14 cellular contexts compared by ENCODE assay signal in the genomic region with DNA sequence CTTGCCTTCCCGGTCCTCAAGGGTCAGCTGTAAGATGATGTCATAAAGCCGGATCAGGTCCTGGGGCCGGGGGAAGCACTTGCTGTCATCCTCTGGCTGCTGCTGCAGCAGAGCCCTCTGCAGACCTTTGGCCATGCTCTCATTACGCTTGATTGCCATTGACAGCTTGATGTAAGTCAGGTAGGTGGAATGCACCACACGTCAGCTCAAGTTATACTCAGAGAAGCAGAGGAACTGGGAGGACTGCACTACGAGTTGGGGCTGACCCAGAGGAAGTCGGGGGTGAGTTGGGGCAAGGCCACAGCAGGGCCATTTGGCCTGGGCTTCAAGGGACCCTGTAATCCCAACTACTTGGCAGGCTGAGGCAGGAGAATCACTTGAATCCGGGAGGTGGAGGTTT. TPM values are rescaled to one million over a fixed set of nuclear protein-coding genes. Genes with fewer than 3 reads are reported as not detected.
A peak's percentile ranks its signal among the peaks of the same experiment; 100 is the strongest.
DNase-seq lines count a peak whose midpoint lies in the region; TF ChIP-seq lines count a peak whose summit lies in the region.
"Not testable (repeated sequence)": the region's sequence is repeated elsewhere in the genome, so short reads cannot be mapped to it uniquely, and the experiment has no call there.
"Had no signal": no experiment of that assay in that cellular context is flagged by ENCODE, and none has a peak within 500 bp of the region (broad histone marks: within the 10 kb centered on the region; RNA-seq: fewer than 3 reads in every experiment).

No MANE protein-coding gene starts in this region.

- H3K4me3 ChIP-seq in SK-N-SH (ENCODE audit: low read depth in 2 of 2, low read length in 1 of 2); retinal pigment epithelial cell (ENCODE audit: low read length): not testable (repeated sequence)

- H3K9me3 Mint-ChIP-seq in glutamatergic neuron (ENCODE audit: unreplicated experiment) = not testable (repeated sequence)

- TF ChIP-seq EP300 in SK-N-SH (IDR thresholded peaks at IDR 0.05; ENCODE audit: borderline replicate concordance in 1 of 2, low read depth in 1 of 2, low read length in 1 of 2) = not testable (repeated sequence)

- not testable (repeated sequence) for H3K4me1 Mint-ChIP-seq in glutamatergic neuron (ENCODE audit: low read depth, unreplicated experiment)

- H3K79me2 ChIP-seq in SK-N-SH (ENCODE audit: insufficient read depth) = not testable (repeated sequence)

- H3K4me2 ChIP-seq in SK-N-SH = not testable (repeated sequence)

- H3K36me3 Mint-ChIP-seq in glutamatergic neuron (ENCODE audit: unreplicated experiment) = not testable (repeated sequence)

- H3K27ac Mint-ChIP-seq in glutamatergic neuron (ENCODE audit: unreplicated experiment) = not testable (repeated sequence)

- not testable (repeated sequence) for H2AFZ ChIP-seq in SK-N-SH (ENCODE audit: low read depth)

- not testable (repeated sequence) for H3K9me2 ChIP-seq in SK-N-SH

- H3K9ac ChIP-seq in SK-N-SH = not testable (repeated sequence)

- not testable (repeated sequence) for TF ChIP-seq RAD21 in SK-N-SH (IDR thresholded peaks at IDR 0.05; ENCODE audit: low read length)

- not testable (repeated sequence) for H3K36me3 ChIP-seq in SK-N-SH (replicated peaks in 1 of 2; ENCODE audit: control insufficient read depth in 1 of 2, insufficient read depth in 2 of 2, low read length in 1 of 2)

- not testable (repeated sequence) for H3K27me3 Mint-ChIP-seq in glutamatergic neuron (ENCODE audit: unreplicated experiment)

- H3K27me3 ChIP-seq in SK-N-SH (ENCODE audit: insufficient read depth) = not testable (repeated sequence)

- TF ChIP-seq CTCF in SK-N-SH (IDR thresholded peaks at IDR 0.05); glutamatergic neuron (IDR thresholded peaks at IDR 0.05; ENCODE audit: partially characterized antibody, unreplicated experiment); retinal pigment epithelial cell (conservative IDR thresholded peaks at IDR 0.05; ENCODE audit: low read depth, low read length): not testable (repeated sequence)

- CTCF ChIA-PET in SK-N-SH (lab: Yijun Ruan, JAX) = not testable (repeated sequence)

- not testable (repeated sequence) for H3K9me3 ChIP-seq in SK-N-SH

- H3F3A ChIP-seq in SK-N-SH (replicated peaks; ENCODE audit: insufficient read depth) = not testable (repeated sequence)

- not testable (repeated sequence) for DNase-seq in SK-N-SH
- DNase-seq in glutamatergic neuron (peak; percentile 17), islet precursor cell (peak; percentile 47), left kidney (ENCODE audit: low read depth, low spot score) (peak; percentile 5), non-pigmented ciliary epithelial cell (ENCODE audit: low read depth) (peak; percentile 4), retinal pigment epithelial cell (ENCODE audit: low read depth) (peak; percentile 43)

- peak overlapping the region; percentile 34 for H3K4me3 Mint-ChIP-seq in glutamatergic neuron (ENCODE audit: unreplicated experiment)

- not testable (repeated sequence) for H3K27ac ChIP-seq in SK-N-SH (ENCODE audit: low read depth in 2 of 2, low read length in 1 of 2)

- H3K4me1 ChIP-seq in SK-N-SH (ENCODE audit: control insufficient read depth in 1 of 2, insufficient read depth in 2 of 2, low read depth in 1 of 2, low read length in 1 of 2) = not testable (repeated sequence)

- POLR2A ChIA-PET in SK-N-SH (lab: Yijun Ruan, JAX) = not testable (repeated sequence)

- 64% methylated on average over 7 of the region's 8 CpGs for WGBS in SK-N-SH (ENCODE audit: low lambda C conversion rate)

- not testable (repeated sequence) for H4K20me1 ChIP-seq in SK-N-SH (ENCODE audit: insufficient read depth)

TF ChIP-seq in SK-N-SH, 30 proteins besides CTCF, POLR2A, EP300 and RAD21:
- TF ChIP-seq, protein P1, sequence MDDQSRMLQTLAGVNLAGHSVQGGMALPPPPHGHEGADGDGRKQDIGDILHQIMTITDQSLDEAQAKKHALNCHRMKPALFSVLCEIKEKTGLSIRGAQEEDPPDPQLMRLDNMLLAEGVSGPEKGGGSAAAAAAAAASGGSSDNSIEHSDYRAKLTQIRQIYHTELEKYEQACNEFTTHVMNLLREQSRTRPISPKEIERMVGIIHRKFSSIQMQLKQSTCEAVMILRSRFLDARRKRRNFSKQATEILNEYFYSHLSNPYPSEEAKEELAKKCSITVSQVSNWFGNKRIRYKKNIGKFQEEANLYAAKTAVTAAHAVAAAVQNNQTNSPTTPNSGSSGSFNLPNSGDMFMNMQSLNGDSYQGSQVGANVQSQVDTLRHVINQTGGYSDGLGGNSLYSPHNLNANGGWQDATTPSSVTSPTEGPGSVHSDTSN (IDR thresholded peaks at IDR 0.05) = peak; percentile 48

RNA-seq across cellular contexts. Expression of a gene that starts 50.8 kb away (rescaled TPM):
- polyA plus RNA-seq in SK-N-SH (2012; rRNA removed) = not detected in 2 replicates
- polyA plus RNA-seq in SK-N-SH (2012; cell fraction: cytosol; rRNA removed) = not detected in 2 replicates
- polyA plus RNA-seq in SK-N-SH (2012; cell fraction: nucleus; rRNA removed) = not detected in 2 replicates
- total RNA-seq in glutamatergic neuron (ENCODE audit: unreplicated experiment) = not detected
- total RNA-seq: A673; CD4-positive, alpha-beta memory T cell; CD4-positive, CD25-positive, alpha-beta regulatory T cell; CD8-positive, alpha-beta memory T cell; Daoy; G401 had no signal
- polyA plus RNA-seq: AG04450; CD14-positive monocyte; CD4-positive, alpha-beta memory T cell; CD8-positive, alpha-beta memory T cell had no signal
